Comparison of ENCODE assay signal across 19 cellular contexts in genomic region chr17:36147601-36148000, GRCh38. TPM values are rescaled to one million over a fixed set of nuclear protein-coding genes. Genes with fewer than 3 reads are reported as not detected.
"Had no signal": no experiment of that assay in that cellular context is flagged by ENCODE, and none has a peak within 500 bp of the region (broad histone marks: within the 10 kb centered on the region; RNA-seq: fewer than 3 reads in every experiment).

No MANE protein-coding gene starts in this region.

- H3K4me3 Mint-ChIP-seq: stimulated activated naive B cell treated with anti-CD40 and anti-IgM and Interleukin-4, amounts not matched to agents 10 μg/mL and 1 μg/mL and 100 μg/mL, for 72 hours; stimulated activated naive CD8-positive, alpha-beta T cell treated with anti-CD3 and anti-CD28 coated beads, Interleukin-15, amount 100 ng/mL, for 72 hours had no signal

- H3K9me3 Mint-ChIP-seq: stimulated activated naive B cell treated with anti-CD40 and anti-IgM and Interleukin-4, amounts not matched to agents 10 μg/mL and 1 μg/mL and 100 μg/mL, for 72 hours; stimulated activated naive CD8-positive, alpha-beta T cell treated with anti-CD3 and anti-CD28 coated beads, Interleukin-15, amount 100 ng/mL, for 72 hours had no signal

- H3K27me3 Mint-ChIP-seq: stimulated activated naive B cell treated with anti-CD40 and anti-IgM and Interleukin-4, amounts not matched to agents 10 μg/mL and 1 μg/mL and 100 μg/mL, for 72 hours had no signal

- ATAC-seq: left colon; left ventricle myocardium superior; psoas muscle; right lobe of liver; stimulated activated naive B cell treated with anti-CD40 and anti-IgM and Interleukin-4, amounts not matched to agents 10 μg/mL and 1 μg/mL and 100 μg/mL, for 72 hours; stimulated activated naive CD8-positive, alpha-beta T cell treated with anti-CD3 and anti-CD28 coated beads, Interleukin-15, amount 100 ng/mL, for 72 hours had no signal

- H3K27ac Mint-ChIP-seq: stimulated activated naive B cell treated with anti-CD40 and anti-IgM and Interleukin-4, amounts not matched to agents 10 μg/mL and 1 μg/mL and 100 μg/mL, for 72 hours; stimulated activated naive CD8-positive, alpha-beta T cell treated with anti-CD3 and anti-CD28 coated beads, Interleukin-15, amount 100 ng/mL, for 72 hours had no signal

- H3K36me3 Mint-ChIP-seq: stimulated activated naive B cell treated with anti-CD40 and anti-IgM and Interleukin-4, amounts not matched to agents 10 μg/mL and 1 μg/mL and 100 μg/mL, for 72 hours had no signal

- DNase-seq: erythroblast; foreskin melanocyte; head of caudate nucleus; left colon; left ventricle myocardium superior; mesenchymal stem cell; midbrain; psoas muscle; retina; right lobe of liver; stimulated activated CD4-positive, alpha-beta T cell treated with anti-CD3 and anti-CD28 coated beads, Interleukin-4, amount 100 ng/mL, for 24 hours; stimulated activated naive B cell treated with anti-CD40 and anti-IgM and Interleukin-4, amounts not matched to agents 10 μg/mL and 1 μg/mL and 100 μg/mL, for 72 hours; stimulated activated naive CD8-positive, alpha-beta T cell treated with anti-CD3 and anti-CD28 coated beads, Interleukin-15, amount 100 ng/mL, for 72 hours; transverse colon had no signal

RNA-seq across cellular contexts. Expression of gene TBC1D3B, which starts 28.8 kb away (rescaled TPM):
- total RNA-seq: hepatocyte, kidney epithelial cell had no signal

RNA-seq across cellular contexts. Expression of gene CCL4, which starts 44.0 kb away (rescaled TPM):
- total RNA-seq: endothelial cell of umbilical vein, kidney epithelial cell had no signal

RNA-seq across cellular contexts. Expression of gene CCL3L1, which starts 49.0 kb away (rescaled TPM):
- total RNA-seq: endothelial cell of umbilical vein, kidney epithelial cell, left ventricle myocardium superior, osteoblast, ureter had no signal

RNA-seq across cellular contexts. Expression of gene CCL3, which starts 57.7 kb away (rescaled TPM):
- total RNA-seq: endothelial cell of umbilical vein, left ventricle myocardium superior had no signal
